In genomic region chr1:178057863-178058576, GRCh38 we compare ENCODE assay signal across 8 cellular contexts. TPM values are rescaled to one million over a fixed set of nuclear protein-coding genes. Genes with fewer than 3 reads are reported as not detected.
DNase-seq lines count a peak whose midpoint lies in the region; ATAC-seq and TF ChIP-seq lines count a peak whose summit lies in the region.

No MANE protein-coding gene starts in this region.

- TF ChIP-seq CTCF in colonic mucosa (IDR thresholded peaks at IDR 0.05), result no peak
- no peak for TF ChIP-seq CTCF in activated CD8-positive, alpha-beta T cell treated with anti-CD3 and anti-CD28 coated beads for 36 hours (IDR thresholded peaks at IDR 0.05)

- peak overlapping the region in 1 of 2 donors; percentile 31 for H3K9ac ChIP-seq in colonic mucosa (ENCODE audit: low read depth in 2 of 2, low read length in 2 of 2)

- CTCF ChIA-PET in activated CD8-positive, alpha-beta T cell treated with anti-CD3 and anti-CD28 coated beads for 36 hours (lab: Charles Lee), result no interaction called here

- H3K36me3 Mint-ChIP-seq in activated CD8-positive, alpha-beta T cell treated with anti-CD3 and anti-CD28 coated beads for 36 hours (ENCODE audit: low read depth), result no peaks in the 10 kb centered on the region
- H3K36me3 Mint-ChIP-seq in activated T-cell treated with anti-CD3 and anti-CD28 coated beads, Interleukin-2, amount 50 U/mL, for 72 hours (ENCODE audit: insufficient read depth in 2 of 2), result peaks cover 0 to 2% of the 10 kb centered on the region in 2 donors

- H3K4me3 Mint-ChIP-seq in activated CD8-positive, alpha-beta T cell treated with anti-CD3 and anti-CD28 coated beads for 36 hours, result no peak overlapping the region
- H3K4me3 Mint-ChIP-seq in activated T-cell treated with anti-CD3 and anti-CD28 coated beads, Interleukin-2, amount 50 U/mL, for 72 hours, result no peak overlapping the region

- H3K4me1 ChIP-seq in colonic mucosa, result peaks cover 8% of the 10 kb centered on the region

- no peaks in the 10 kb centered on the region for H3K27me3 ChIP-seq in colonic mucosa

- intact Hi-C loops in colonic mucosa (cut with DNase I), result no loop called here
- intact Hi-C loops in activated CD8-positive, alpha-beta T cell treated with anti-CD3 and anti-CD28 coated beads for 36 hours (cut with micrococcal nuclease), result no loop called here

- ATAC-seq in activated CD8-positive, alpha-beta T cell treated with anti-CD3 and anti-CD28 coated beads for 36 hours, result no peak
- ATAC-seq in activated T-cell treated with anti-CD3 and anti-CD28 coated beads, Interleukin-2, amount 50 U/mL, for 72 hours (replicated peaks in 1 of 2), result no peak

- H3K27me3 Mint-ChIP-seq in activated CD8-positive, alpha-beta T cell treated with anti-CD3 and anti-CD28 coated beads for 36 hours, result no peaks in the 10 kb centered on the region
- H3K27me3 Mint-ChIP-seq in activated T-cell treated with anti-CD3 and anti-CD28 coated beads, Interleukin-2, amount 50 U/mL, for 72 hours (ENCODE audit: low read depth), result peaks cover 8% of the 10 kb centered on the region

- DNase-seq in KBM-7 (peak; percentile 25), colonic mucosa (no peak), left kidney (ENCODE audit: low read depth, low spot score) (peak; percentile 46), activated T-cell treated with anti-CD3 and anti-CD28 coated beads for 4 hours (no peak)
- no peak for DNase-seq in activated CD8-positive, alpha-beta T cell treated with anti-CD3 and anti-CD28 coated beads for 36 hours
- no peak for DNase-seq in activated T-cell treated with anti-CD3 and anti-CD28 coated beads, Interleukin-2, amount 50 U/mL, for 72 hours
- DNase-seq in stimulated activated naive CD4-positive, alpha-beta T cell (lab: John Stamatoyannopoulos, UW), result no peak

- H3K27ac ChIP-seq in colonic mucosa (peak overlapping the region; percentile 45), temporal lobe (ENCODE audit: low read depth, low read length) (peak overlapping the region; percentile 28)

- no peaks in the 10 kb centered on the region for H3K4me1 Mint-ChIP-seq in activated CD8-positive, alpha-beta T cell treated with anti-CD3 and anti-CD28 coated beads for 36 hours (ENCODE audit: low read depth)
- H3K4me1 Mint-ChIP-seq in activated T-cell treated with anti-CD3 and anti-CD28 coated beads, Interleukin-2, amount 50 U/mL, for 72 hours (ENCODE audit: low read depth), result no peaks in the 10 kb centered on the region

- in situ Hi-C loops in KBM-7 (cut with MboI; ENCODE audit: low pct_unique_long_range_greater_than_20kb, low sequenced_read_pairs), result loop anchor here (25.0 kb wide), 2 partner anchors 129 to 229 kb away; no protein-coding TSS in a partner anchor

- POLR2A ChIA-PET in activated CD8-positive, alpha-beta T cell treated with anti-CD3 and anti-CD28 coated beads for 36 hours (lab: Charles Lee), result no interaction called here

- H3K9me3 ChIP-seq in colonic mucosa, result no peaks in the 10 kb centered on the region

- H3K27ac Mint-ChIP-seq in activated CD8-positive, alpha-beta T cell treated with anti-CD3 and anti-CD28 coated beads for 36 hours, result no peak overlapping the region
- H3K27ac Mint-ChIP-seq in activated T-cell treated with anti-CD3 and anti-CD28 coated beads, Interleukin-2, amount 50 U/mL, for 72 hours, result no peak overlapping the region

- no peaks in the 10 kb centered on the region for H3K9me3 Mint-ChIP-seq in activated CD8-positive, alpha-beta T cell treated with anti-CD3 and anti-CD28 coated beads for 36 hours
- H3K9me3 Mint-ChIP-seq in activated T-cell treated with anti-CD3 and anti-CD28 coated beads, Interleukin-2, amount 50 U/mL, for 72 hours, result peaks cover 2 to 3% of the 10 kb centered on the region in 2 donors

- H3K4me3 ChIP-seq in colonic mucosa, result no peak overlapping the region

- H3K36me3 ChIP-seq in colonic mucosa, result no peaks in the 10 kb centered on the region

RNA-seq across cellular contexts. Expression of gene RASAL2, which starts 35.9 kb away (rescaled TPM):
- 10 to 100 TPM in 1 of 2 donors, 1 to 10 TPM in 1; 9.7 to 11.8 TPM for total RNA-seq in colonic mucosa
- 28.8 TPM for total RNA-seq in temporal lobe
- not detected for total RNA-seq in activated CD8-positive, alpha-beta T cell treated with anti-CD3 and anti-CD28 coated beads for 36 hours
- under 1 TPM; 0.02 to 0.05 TPM for total RNA-seq in activated T-cell treated with anti-CD3 and anti-CD28 coated beads, Interleukin-2, amount 50 U/mL, for 72 hours

Comparison
In these comparisons a context has a peak if more than half of its experiments do, and no peak if none do; other contexts are left out.
1. DNase-seq: peak in KBM-7 (single experiment) and left kidney (single experiment); none in colonic mucosa (single experiment), activated CD8-positive, alpha-beta T cell treated with anti-CD3 and anti-CD28 coated beads for 36 hours (single experiment), activated T-cell treated with anti-CD3 and anti-CD28 coated beads for 4 hours (single experiment), activated T-cell treated with anti-CD3 and anti-CD28 coated beads, Interleukin-2, amount 50 U/mL, for 72 hours (0 of 2) and stimulated activated naive CD4-positive, alpha-beta T cell (0 of 6).
2. RNA of gene RASAL2, which starts 35.9 kb away (total RNA-seq): 28.8 TPM in temporal lobe (single experiment) and 9.7 to 11.8 TPM in colonic mucosa; 0.02 to 0.05 TPM in activated T-cell treated with anti-CD3 and anti-CD28 coated beads, Interleukin-2, amount 50 U/mL, for 72 hours and not detected in activated CD8-positive, alpha-beta T cell treated with anti-CD3 and anti-CD28 coated beads for 36 hours; every median in the first group is over 10 times any median in the second.